22 cellular contexts compared by ENCODE assay signal in the genomic region with DNA sequence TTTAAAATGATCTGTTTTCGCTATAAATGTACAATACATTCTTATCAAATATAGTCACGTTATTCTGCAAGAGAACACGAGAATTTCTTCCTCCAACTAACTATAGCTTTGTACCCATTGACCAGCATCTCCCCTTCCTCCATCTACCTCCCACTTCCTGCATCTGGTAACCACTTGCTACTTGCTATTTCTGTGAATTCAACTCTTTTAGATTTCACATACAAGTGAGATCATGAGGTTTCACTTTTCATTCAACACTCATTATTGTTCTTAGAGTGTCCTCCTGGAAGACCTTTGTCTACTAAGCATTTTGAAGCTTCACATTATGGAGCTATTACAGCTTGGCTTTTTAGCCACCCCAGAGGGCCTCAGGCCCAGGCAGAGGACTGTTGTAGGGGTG.
"Had no signal": no experiment of that assay in that cellular context is flagged by ENCODE, and none has a peak within 500 bp of the region (broad histone marks: within the 10 kb centered on the region; RNA-seq: fewer than 3 reads in every experiment).

No MANE protein-coding gene starts in this region.

- H3K27me3 Mint-ChIP-seq: activated naive CD8-positive, alpha-beta T cell treated with anti-CD3 and anti-CD28 coated beads, Interleukin-2, amount 10 ng/mL, durations not matched to agents 7 days and 5 days had no signal

- H3K27ac ChIP-seq: adrenal gland, SK-N-MC, VCaP had no signal

- DNase-seq: activated CD4-positive, alpha-beta T cell treated with anti-CD3 and anti-CD28 coated beads, Interleukin-2, amount 50 U/mL, for 1 hour; activated CD4-positive, CD25-positive, alpha-beta regulatory T cell; activated CD8-positive, alpha-beta memory T cell treated with anti-CD3 and anti-CD28 coated beads, Interleukin-2, amount 50 U/mL, for 48 hours; activated CD8-positive, alpha-beta T cell treated with anti-CD3 and anti-CD28 coated beads, Interleukin-2, amount 10 ng/mL, durations not matched to agents 7 days and 5 days; activated naive CD4-positive, alpha-beta T cell treated with anti-CD3 and anti-CD28 coated beads, Interleukin-2, amount 50 U/mL, for 16 hours; activated naive CD8-positive, alpha-beta T cell treated with anti-CD3 and anti-CD28 coated beads, Interleukin-2, amount 10 ng/mL, durations not matched to agents 7 days and 5 days; activated T-cell treated with anti-CD3 and anti-CD28 coated beads, Interleukin-2, amount 50 U/mL, for 1 hour; adrenal gland; anterior cingulate cortex; cerebellar nuclear complex; NCI-H1105 treated with DMSO at 0.1 percent for 48 hours; NCI-H1436 treated with DMSO at 0.1 percent for 48 hours; NCI-H187 treated with DMSO at 0.1 percent for 48 hours; NCI-H2081 treated with DMSO at 0.1 percent for 48 hours; NCI-H446; NCI-H526; NCI-H774; RPMI8226; T-helper 1 cell had no signal

- H3K27ac Mint-ChIP-seq: activated CD8-positive, alpha-beta T cell treated with anti-CD3 and anti-CD28 coated beads, Interleukin-2, amount 10 ng/mL, durations not matched to agents 7 days and 5 days; activated naive CD8-positive, alpha-beta T cell treated with anti-CD3 and anti-CD28 coated beads, Interleukin-2, amount 10 ng/mL, durations not matched to agents 7 days and 5 days had no signal

- ATAC-seq: activated CD8-positive, alpha-beta T cell treated with anti-CD3 and anti-CD28 coated beads, Interleukin-2, amount 10 ng/mL, durations not matched to agents 7 days and 5 days; Right ventricle myocardium inferior had no signal

- H3K36me3 ChIP-seq: adrenal gland had no signal

- H3K9me3 ChIP-seq: adrenal gland had no signal

- H3K27me3 ChIP-seq: adrenal gland had no signal

- H3K4me3 ChIP-seq: adrenal gland, SK-N-MC had no signal

- H3K4me3 Mint-ChIP-seq: activated CD8-positive, alpha-beta T cell treated with anti-CD3 and anti-CD28 coated beads, Interleukin-2, amount 10 ng/mL, durations not matched to agents 7 days and 5 days; activated naive CD8-positive, alpha-beta T cell treated with anti-CD3 and anti-CD28 coated beads, Interleukin-2, amount 10 ng/mL, durations not matched to agents 7 days and 5 days had no signal

- H3K4me1 ChIP-seq: adrenal gland had no signal

- H3K4me1 Mint-ChIP-seq: activated naive CD8-positive, alpha-beta T cell treated with anti-CD3 and anti-CD28 coated beads, Interleukin-2, amount 10 ng/mL, durations not matched to agents 7 days and 5 days had no signal
